ENCODE assay signal across 1 cellular context in the genomic region with DNA sequence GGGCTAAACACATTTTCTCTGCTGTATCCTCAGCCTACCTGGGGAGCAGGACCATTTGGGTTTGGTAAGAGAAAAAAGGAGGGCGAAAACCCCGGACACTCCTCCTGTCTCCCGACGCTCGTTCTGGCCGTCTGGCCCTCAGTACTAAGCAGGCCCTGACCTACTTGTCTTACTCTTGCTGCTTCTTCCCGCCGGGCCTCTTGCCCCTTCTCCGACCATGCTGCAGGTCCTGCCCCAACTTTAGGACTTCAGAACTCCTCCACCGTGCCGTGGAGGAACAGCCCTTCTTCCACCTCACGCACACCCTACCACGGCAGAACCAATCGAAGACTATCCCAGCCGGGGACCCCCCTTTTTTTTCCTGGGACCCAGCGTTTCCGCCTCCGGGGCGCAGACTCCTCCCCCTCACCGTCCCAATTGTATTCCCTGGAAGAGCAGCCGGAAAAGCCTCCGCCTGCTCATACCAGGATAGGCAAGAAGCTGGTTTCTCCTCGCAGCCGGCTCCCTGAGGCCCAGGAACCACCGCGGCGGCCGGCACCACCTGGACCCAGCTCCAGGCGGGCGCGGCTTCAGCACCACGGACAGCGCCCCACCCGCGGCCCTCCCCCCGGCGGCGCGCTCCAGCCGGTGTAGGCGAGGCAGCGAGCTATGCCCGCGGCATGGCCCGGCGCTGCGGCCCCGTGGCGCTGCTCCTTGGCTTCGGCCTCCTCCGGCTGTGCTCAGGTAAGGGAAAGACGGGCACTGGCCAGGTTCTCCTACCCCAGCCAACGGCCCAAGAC.
TF ChIP-seq lines count a peak whose summit lies in the region.

A gene with protein sequence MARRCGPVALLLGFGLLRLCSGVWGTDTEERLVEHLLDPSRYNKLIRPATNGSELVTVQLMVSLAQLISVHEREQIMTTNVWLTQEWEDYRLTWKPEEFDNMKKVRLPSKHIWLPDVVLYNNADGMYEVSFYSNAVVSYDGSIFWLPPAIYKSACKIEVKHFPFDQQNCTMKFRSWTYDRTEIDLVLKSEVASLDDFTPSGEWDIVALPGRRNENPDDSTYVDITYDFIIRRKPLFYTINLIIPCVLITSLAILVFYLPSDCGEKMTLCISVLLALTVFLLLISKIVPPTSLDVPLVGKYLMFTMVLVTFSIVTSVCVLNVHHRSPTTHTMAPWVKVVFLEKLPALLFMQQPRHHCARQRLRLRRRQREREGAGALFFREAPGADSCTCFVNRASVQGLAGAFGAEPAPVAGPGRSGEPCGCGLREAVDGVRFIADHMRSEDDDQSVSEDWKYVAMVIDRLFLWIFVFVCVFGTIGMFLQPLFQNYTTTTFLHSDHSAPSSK (plus strand): TSS at position 393 of the 779 bp plus-strand sequence. CDS start 267 bp downstream, at position 660.

TF ChIP-seq in WTC11, 78 proteins besides CTCF, POLR2A, EP300 and RAD21 (continued from another document):
- TF ChIP-seq, protein P1, sequence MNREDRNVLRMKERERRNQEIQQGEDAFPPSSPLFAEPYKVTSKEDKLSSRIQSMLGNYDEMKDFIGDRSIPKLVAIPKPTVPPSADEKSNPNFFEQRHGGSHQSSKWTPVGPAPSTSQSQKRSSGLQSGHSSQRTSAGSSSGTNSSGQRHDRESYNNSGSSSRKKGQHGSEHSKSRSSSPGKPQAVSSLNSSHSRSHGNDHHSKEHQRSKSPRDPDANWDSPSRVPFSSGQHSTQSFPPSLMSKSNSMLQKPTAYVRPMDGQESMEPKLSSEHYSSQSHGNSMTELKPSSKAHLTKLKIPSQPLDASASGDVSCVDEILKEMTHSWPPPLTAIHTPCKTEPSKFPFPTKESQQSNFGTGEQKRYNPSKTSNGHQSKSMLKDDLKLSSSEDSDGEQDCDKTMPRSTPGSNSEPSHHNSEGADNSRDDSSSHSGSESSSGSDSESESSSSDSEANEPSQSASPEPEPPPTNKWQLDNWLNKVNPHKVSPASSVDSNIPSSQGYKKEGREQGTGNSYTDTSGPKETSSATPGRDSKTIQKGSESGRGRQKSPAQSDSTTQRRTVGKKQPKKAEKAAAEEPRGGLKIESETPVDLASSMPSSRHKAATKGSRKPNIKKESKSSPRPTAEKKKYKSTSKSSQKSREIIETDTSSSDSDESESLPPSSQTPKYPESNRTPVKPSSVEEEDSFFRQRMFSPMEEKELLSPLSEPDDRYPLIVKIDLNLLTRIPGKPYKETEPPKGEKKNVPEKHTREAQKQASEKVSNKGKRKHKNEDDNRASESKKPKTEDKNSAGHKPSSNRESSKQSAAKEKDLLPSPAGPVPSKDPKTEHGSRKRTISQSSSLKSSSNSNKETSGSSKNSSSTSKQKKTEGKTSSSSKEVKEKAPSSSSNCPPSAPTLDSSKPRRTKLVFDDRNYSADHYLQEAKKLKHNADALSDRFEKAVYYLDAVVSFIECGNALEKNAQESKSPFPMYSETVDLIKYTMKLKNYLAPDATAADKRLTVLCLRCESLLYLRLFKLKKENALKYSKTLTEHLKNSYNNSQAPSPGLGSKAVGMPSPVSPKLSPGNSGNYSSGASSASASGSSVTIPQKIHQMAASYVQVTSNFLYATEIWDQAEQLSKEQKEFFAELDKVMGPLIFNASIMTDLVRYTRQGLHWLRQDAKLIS (CRISPR knock-in tag; IDR thresholded peaks at IDR 0.05; ENCODE audit: borderline replicate concordance): peak; percentile 89; the same call in 1 of the 2 replicates
- peak; percentile 94 for TF ChIP-seq SMAD3 (CRISPR knock-in tag; IDR thresholded peaks at IDR 0.05; ENCODE audit: borderline replicate concordance)
- peak; percentile 93 for TF ChIP-seq SP1 (CRISPR knock-in tag; conservative IDR thresholded peaks at IDR 0.05)
- TF ChIP-seq TCF7 (CRISPR knock-in tag; IDR thresholded peaks at IDR 0.05; ENCODE audit: low read depth): peak; percentile 76; the same call in 1 of the 2 replicates
- TF ChIP-seq ELF4 (CRISPR knock-in tag; IDR thresholded peaks at IDR 0.05; ENCODE audit: low read depth): peak; percentile 98
- peak; percentile 95 for TF ChIP-seq MYBL2 (CRISPR knock-in tag; IDR thresholded peaks at IDR 0.05)
- TF ChIP-seq, protein P2, sequence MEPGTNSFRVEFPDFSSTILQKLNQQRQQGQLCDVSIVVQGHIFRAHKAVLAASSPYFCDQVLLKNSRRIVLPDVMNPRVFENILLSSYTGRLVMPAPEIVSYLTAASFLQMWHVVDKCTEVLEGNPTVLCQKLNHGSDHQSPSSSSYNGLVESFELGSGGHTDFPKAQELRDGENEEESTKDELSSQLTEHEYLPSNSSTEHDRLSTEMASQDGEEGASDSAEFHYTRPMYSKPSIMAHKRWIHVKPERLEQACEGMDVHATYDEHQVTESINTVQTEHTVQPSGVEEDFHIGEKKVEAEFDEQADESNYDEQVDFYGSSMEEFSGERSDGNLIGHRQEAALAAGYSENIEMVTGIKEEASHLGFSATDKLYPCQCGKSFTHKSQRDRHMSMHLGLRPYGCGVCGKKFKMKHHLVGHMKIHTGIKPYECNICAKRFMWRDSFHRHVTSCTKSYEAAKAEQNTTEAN (CRISPR knock-in tag; IDR thresholded peaks at IDR 0.05): peak; percentile 95
- TF ChIP-seq, protein P3, sequence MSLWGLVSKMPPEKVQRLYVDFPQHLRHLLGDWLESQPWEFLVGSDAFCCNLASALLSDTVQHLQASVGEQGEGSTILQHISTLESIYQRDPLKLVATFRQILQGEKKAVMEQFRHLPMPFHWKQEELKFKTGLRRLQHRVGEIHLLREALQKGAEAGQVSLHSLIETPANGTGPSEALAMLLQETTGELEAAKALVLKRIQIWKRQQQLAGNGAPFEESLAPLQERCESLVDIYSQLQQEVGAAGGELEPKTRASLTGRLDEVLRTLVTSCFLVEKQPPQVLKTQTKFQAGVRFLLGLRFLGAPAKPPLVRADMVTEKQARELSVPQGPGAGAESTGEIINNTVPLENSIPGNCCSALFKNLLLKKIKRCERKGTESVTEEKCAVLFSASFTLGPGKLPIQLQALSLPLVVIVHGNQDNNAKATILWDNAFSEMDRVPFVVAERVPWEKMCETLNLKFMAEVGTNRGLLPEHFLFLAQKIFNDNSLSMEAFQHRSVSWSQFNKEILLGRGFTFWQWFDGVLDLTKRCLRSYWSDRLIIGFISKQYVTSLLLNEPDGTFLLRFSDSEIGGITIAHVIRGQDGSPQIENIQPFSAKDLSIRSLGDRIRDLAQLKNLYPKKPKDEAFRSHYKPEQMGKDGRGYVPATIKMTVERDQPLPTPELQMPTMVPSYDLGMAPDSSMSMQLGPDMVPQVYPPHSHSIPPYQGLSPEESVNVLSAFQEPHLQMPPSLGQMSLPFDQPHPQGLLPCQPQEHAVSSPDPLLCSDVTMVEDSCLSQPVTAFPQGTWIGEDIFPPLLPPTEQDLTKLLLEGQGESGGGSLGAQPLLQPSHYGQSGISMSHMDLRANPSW (CRISPR knock-in tag; conservative IDR thresholded peaks at IDR 0.05; ENCODE audit: low read depth): peak; percentile 91; the same call in 1 of the 2 replicates
- TF ChIP-seq, protein P4, sequence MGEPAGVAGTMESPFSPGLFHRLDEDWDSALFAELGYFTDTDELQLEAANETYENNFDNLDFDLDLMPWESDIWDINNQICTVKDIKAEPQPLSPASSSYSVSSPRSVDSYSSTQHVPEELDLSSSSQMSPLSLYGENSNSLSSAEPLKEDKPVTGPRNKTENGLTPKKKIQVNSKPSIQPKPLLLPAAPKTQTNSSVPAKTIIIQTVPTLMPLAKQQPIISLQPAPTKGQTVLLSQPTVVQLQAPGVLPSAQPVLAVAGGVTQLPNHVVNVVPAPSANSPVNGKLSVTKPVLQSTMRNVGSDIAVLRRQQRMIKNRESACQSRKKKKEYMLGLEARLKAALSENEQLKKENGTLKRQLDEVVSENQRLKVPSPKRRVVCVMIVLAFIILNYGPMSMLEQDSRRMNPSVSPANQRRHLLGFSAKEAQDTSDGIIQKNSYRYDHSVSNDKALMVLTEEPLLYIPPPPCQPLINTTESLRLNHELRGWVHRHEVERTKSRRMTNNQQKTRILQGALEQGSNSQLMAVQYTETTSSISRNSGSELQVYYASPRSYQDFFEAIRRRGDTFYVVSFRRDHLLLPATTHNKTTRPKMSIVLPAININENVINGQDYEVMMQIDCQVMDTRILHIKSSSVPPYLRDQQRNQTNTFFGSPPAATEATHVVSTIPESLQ (CRISPR knock-in tag; IDR thresholded peaks at IDR 0.05): no peak
- TF ChIP-seq, protein P5, sequence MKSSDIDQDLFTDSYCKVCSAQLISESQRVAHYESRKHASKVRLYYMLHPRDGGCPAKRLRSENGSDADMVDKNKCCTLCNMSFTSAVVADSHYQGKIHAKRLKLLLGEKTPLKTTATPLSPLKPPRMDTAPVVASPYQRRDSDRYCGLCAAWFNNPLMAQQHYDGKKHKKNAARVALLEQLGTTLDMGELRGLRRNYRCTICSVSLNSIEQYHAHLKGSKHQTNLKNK (CRISPR knock-in tag; IDR thresholded peaks at IDR 0.05): no peak
- TF ChIP-seq, protein P6, sequence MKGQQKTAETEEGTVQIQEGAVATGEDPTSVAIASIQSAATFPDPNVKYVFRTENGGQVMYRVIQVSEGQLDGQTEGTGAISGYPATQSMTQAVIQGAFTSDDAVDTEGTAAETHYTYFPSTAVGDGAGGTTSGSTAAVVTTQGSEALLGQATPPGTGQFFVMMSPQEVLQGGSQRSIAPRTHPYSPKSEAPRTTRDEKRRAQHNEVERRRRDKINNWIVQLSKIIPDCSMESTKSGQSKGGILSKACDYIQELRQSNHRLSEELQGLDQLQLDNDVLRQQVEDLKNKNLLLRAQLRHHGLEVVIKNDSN (CRISPR knock-in tag; IDR thresholded peaks at IDR 0.05): peak; percentile 75; the same call in 1 of the 2 replicates
- TF ChIP-seq GTF2I (CRISPR knock-in tag; conservative IDR thresholded peaks at IDR 0.05): no peak
- TF ChIP-seq PRRX2 (CRISPR knock-in tag; IDR thresholded peaks at IDR 0.05): no peak
- no peak for TF ChIP-seq RORB (CRISPR knock-in tag; IDR thresholded peaks at IDR 0.05)
- TF ChIP-seq, protein P7, sequence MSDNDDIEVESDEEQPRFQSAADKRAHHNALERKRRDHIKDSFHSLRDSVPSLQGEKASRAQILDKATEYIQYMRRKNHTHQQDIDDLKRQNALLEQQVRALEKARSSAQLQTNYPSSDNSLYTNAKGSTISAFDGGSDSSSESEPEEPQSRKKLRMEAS (CRISPR knock-in tag; IDR thresholded peaks at IDR 0.05): peak; percentile 93
- TF ChIP-seq RELA (CRISPR knock-in tag; IDR thresholded peaks at IDR 0.05; ENCODE audit: borderline replicate concordance): peak; percentile 98
- 0 out of 2 replicates have a peak, but pooled peaks have one; percentile 28 for TF ChIP-seq EMX1 (CRISPR knock-in tag; IDR thresholded peaks at IDR 0.05)
- TF ChIP-seq, protein P8, sequence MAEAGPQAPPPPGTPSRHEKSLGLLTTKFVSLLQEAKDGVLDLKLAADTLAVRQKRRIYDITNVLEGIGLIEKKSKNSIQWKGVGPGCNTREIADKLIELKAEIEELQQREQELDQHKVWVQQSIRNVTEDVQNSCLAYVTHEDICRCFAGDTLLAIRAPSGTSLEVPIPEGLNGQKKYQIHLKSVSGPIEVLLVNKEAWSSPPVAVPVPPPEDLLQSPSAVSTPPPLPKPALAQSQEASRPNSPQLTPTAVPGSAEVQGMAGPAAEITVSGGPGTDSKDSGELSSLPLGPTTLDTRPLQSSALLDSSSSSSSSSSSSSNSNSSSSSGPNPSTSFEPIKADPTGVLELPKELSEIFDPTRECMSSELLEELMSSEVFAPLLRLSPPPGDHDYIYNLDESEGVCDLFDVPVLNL (CRISPR knock-in tag; IDR thresholded peaks at IDR 0.05; ENCODE audit: borderline replicate concordance, low read depth): peak; percentile 83
- TF ChIP-seq ZNF232 (CRISPR knock-in tag; IDR thresholded peaks at IDR 0.05): peak; percentile 99
TF ChIP-seq in WTC11: peak in this region for 51.
